ENCODE assay signal across 1 cellular context in the genomic region with DNA sequence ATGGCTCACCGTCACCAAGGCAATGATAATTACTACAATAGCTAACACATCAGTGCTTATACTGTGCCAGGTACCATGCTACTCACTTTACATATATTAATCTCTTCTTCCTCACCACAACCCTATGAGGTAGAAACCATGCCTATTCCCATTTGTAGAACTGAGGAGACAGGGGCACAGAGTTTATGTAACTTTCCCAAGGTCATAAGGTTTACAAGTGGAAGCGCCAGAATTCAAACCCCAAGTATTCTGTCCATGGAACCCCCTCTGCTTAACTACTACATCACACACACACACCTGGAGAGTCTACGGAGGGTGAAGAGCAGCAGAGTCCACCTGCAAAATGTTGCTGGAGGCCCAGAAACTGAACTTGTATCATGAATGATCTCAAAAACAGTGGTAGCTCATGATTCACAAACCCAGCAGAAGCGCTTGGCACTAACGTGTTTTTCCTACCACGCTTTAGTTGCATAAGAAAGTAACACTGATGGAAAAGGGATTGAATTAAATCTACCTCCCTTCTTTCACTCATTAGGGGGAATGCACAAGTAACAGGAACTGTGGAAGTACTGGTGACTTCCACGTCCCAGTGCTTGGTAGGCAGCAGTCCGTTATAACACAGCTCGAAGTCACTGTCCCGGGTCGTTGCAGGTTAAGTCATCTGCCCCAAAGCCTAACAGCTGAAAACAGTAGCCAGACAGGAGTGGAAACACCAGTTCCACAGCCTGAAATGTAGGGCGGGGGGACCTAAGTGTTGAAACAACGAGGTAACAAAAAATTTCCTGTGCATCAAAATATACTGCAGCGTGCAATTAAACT.
TF ChIP-seq lines count a peak whose summit lies in the region.

No MANE protein-coding gene starts in this region.

TF ChIP-seq in IMR-90, 13 proteins besides CTCF, POLR2A, EP300 and RAD21:
- TF ChIP-seq SMC3 (IDR thresholded peaks at IDR 0.05; ENCODE audit: low read depth, low read length) (no peak), BHLHE40 (IDR thresholded peaks at IDR 0.05; ENCODE audit: low read depth, low read length) (no peak), CEBPB (IDR thresholded peaks at IDR 0.05; ENCODE audit: low read depth, low read length) (no peak), MAFK (IDR thresholded peaks at IDR 0.05; ENCODE audit: low read depth, low read length) (no peak), MAZ (IDR thresholded peaks at IDR 0.05; ENCODE audit: borderline replicate concordance, low read depth, low read length) (no peak)
- TF ChIP-seq, protein P1, sequence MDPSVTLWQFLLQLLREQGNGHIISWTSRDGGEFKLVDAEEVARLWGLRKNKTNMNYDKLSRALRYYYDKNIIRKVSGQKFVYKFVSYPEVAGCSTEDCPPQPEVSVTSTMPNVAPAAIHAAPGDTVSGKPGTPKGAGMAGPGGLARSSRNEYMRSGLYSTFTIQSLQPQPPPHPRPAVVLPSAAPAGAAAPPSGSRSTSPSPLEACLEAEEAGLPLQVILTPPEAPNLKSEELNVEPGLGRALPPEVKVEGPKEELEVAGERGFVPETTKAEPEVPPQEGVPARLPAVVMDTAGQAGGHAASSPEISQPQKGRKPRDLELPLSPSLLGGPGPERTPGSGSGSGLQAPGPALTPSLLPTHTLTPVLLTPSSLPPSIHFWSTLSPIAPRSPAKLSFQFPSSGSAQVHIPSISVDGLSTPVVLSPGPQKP (IDR thresholded peaks at IDR 0.05; ENCODE audit: borderline replicate concordance, low read depth, low read length), result no peak
